11 cellular contexts compared by ENCODE assay signal in the genomic region with DNA sequence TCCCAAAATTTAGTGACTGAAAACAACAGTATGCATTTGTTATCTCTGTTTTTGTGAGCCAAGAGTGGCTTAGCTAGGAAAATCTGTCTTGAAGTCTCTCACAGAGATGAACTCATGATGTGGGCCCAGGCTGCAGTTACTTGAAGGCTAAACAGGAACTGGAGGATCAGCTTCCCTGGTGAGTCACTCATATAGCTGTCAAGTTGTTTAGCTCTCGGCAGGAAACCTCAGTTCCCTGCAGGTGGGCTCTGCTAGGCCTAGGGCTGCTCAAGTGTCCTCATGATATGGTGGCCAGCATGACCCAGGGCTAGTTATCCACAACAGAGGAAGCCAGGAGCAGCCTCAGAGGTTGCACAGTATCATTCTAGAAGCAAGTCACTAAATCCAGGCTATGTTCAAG. TPM values are rescaled to one million over a fixed set of nuclear protein-coding genes. Genes with fewer than 3 reads are reported as not detected.
DNase-seq lines count a peak whose midpoint lies in the region; ATAC-seq and TF ChIP-seq lines count a peak whose summit lies in the region.
"Had no signal": no experiment of that assay in that cellular context is flagged by ENCODE, and none has a peak within 500 bp of the region (broad histone marks: within the 10 kb centered on the region; RNA-seq: fewer than 3 reads in every experiment).

No MANE protein-coding gene starts in this region.

- H3K27me3 ChIP-seq in MG63 (no peaks in the 10 kb centered on the region), neural progenitor cell (no peaks in the 10 kb centered on the region), adrenal gland (no peaks in the 10 kb centered on the region)

- no peaks in the 10 kb centered on the region for H3K36me3 ChIP-seq in MG63
- H3K36me3 ChIP-seq in neural progenitor cell: no peaks in the 10 kb centered on the region
- H3K36me3 ChIP-seq in adrenal gland (replicated peaks in 1 of 2): no peaks in the 10 kb centered on the region
- H3K36me3 ChIP-seq: WERI-Rb-1 had no signal

- no peak overlapping the region for H3K27ac Mint-ChIP-seq in neural progenitor cell
- H3K27ac Mint-ChIP-seq: activated T-cell treated with anti-CD3 and anti-CD28 coated beads, Interleukin-2, amount 50 U/mL, for 24 hours had no signal

- H3K4me3 ChIP-seq in MG63 (no peak overlapping the region), neural progenitor cell (no peak overlapping the region), adrenal gland (no peak overlapping the region)

- peak overlapping the region; percentile 21 for H2AFZ ChIP-seq in neural progenitor cell (replicated peaks)

- H3K9me3 Mint-ChIP-seq in neural progenitor cell: peaks cover 3% of the 10 kb centered on the region
- H3K9me3 Mint-ChIP-seq: activated T-cell treated with anti-CD3 and anti-CD28 coated beads, Interleukin-2, amount 50 U/mL, for 24 hours had no signal

- H3K27ac ChIP-seq in neural progenitor cell (no peak overlapping the region), adrenal gland (no peak overlapping the region)
- H3K27ac ChIP-seq: WERI-Rb-1 had no signal

- no peaks in the 10 kb centered on the region for H3F3A ChIP-seq in neural progenitor cell (ENCODE audit: low read depth)

- H3K4me1 ChIP-seq in neural progenitor cell (no peaks in the 10 kb centered on the region), adrenal gland (replicated peaks in 1 of 2) (no peaks in the 10 kb centered on the region)

- no peaks in the 10 kb centered on the region for H4K20me1 ChIP-seq in neural progenitor cell (ENCODE audit: low read depth)

- no peaks in the 10 kb centered on the region for H3K36me3 Mint-ChIP-seq in neural progenitor cell

- ATAC-seq in HG03175 (IDR thresholded peaks at IDR 0.05; ENCODE audit: unreplicated experiment): no peak

- H3K4me2 ChIP-seq in neural progenitor cell: no peak overlapping the region

- no peak overlapping the region for H3K9ac ChIP-seq in neural progenitor cell

- TF ChIP-seq CTCF in neural progenitor cell (IDR thresholded peaks at IDR 0.05): no peak
- no peak for TF ChIP-seq CTCF in adrenal gland (IDR thresholded peaks at IDR 0.05)

- H3K4me3 Mint-ChIP-seq in neural progenitor cell: no peak overlapping the region
- H3K4me3 Mint-ChIP-seq: activated T-cell treated with anti-CD3 and anti-CD28 coated beads, Interleukin-2, amount 50 U/mL, for 24 hours had no signal

- DNase-seq in ELR (ENCODE audit: low read depth): peak; percentile 84
- DNase-seq in MG63: peak; percentile 79
- DNase-seq in astrocyte of the hippocampus (ENCODE audit: low read depth, low spot score): peak; percentile 51
- no peak for DNase-seq in neural progenitor cell (ENCODE audit: low spot score)
- no peak for DNase-seq in HuH-7 (ENCODE audit: low spot score)
- DNase-seq in adrenal gland: no peak
- DNase-seq: activated T-cell treated with anti-CD3 and anti-CD28 coated beads, Interleukin-2, amount 50 U/mL, for 24 hours; cerebellar nuclear complex; DMS53; WERI-Rb-1 had no signal

- H3K9me3 ChIP-seq in MG63: no peaks in the 10 kb centered on the region
- H3K9me3 ChIP-seq in neural progenitor cell (ENCODE audit: low read depth): no peaks in the 10 kb centered on the region
- H3K9me3 ChIP-seq in adrenal gland (replicated peaks in 1 of 3): no peaks in the 10 kb centered on the region

- no peaks in the 10 kb centered on the region for H3K79me2 ChIP-seq in neural progenitor cell (ENCODE audit: low read depth)

- peaks cover 2% of the 10 kb centered on the region for H3K27me3 Mint-ChIP-seq in neural progenitor cell (ENCODE audit: insufficient read depth, low read depth)

- 27 to 86% (median 65%) methylated on average over 1 of the region's 1 CpG for WGBS in adrenal gland, 4 donors

- no peaks in the 10 kb centered on the region for H3K4me1 Mint-ChIP-seq in neural progenitor cell

- intact Hi-C loops in adrenal gland (cut with DNase I): no loop called here

- no peak for TF ChIP-seq POLR2A in adrenal gland (IDR thresholded peaks at IDR 0.05)

RNA-seq across cellular contexts. Expression of a gene that starts 30.2 kb away (rescaled TPM):
- total RNA-seq in MG63 (2014; rRNA removed; shearing (Covaris generic); ENCODE audit: low replicate concordance): 13.7 and 18.7 TPM in 2 replicates
- total RNA-seq in neural progenitor cell (ENCODE audit: low replicate concordance) (27.9 and 40.7 TPM in 2 replicates), adrenal gland (10 to 100 TPM; 13.5 to 32.0 (median 24.0) TPM)
- polyA plus RNA-seq in adrenal gland: 10 to 100 TPM; 34.5 to 46.1 (median 36.9) TPM

RNA-seq across cellular contexts. Expression of a gene that starts 38.8 kb away (rescaled TPM):
- total RNA-seq in MG63 (2014; rRNA removed; shearing (Covaris generic); ENCODE audit: low replicate concordance): 24.3 and 33.6 TPM in 2 replicates
- 28.2 and 43.9 TPM in 2 replicates for total RNA-seq in neural progenitor cell (ENCODE audit: low replicate concordance)
- total RNA-seq in adrenal gland: 10 to 100 TPM; 22.3 to 62.6 (median 33.0) TPM
- 10 to 100 TPM; 22.6 to 35.6 (median 24.2) TPM for polyA plus RNA-seq in adrenal gland

Comparison
In these comparisons a context has a peak if more than half of its experiments do, and no peak if none do; other contexts are left out.
1. DNase-seq: peak in ELR (single experiment), MG63 (single experiment) and astrocyte of the hippocampus (single experiment); none in neural progenitor cell (single experiment), HuH-7 (single experiment) and adrenal gland (0 of 7).